Comparison of ENCODE assay signal across 8 cellular contexts in genomic region chr19:6632747-6633455, GRCh38. TPM values are rescaled to one million over a fixed set of nuclear protein-coding genes. Genes with fewer than 3 reads are reported as not detected.
DNase-seq lines count a peak whose midpoint lies in the region; TF ChIP-seq lines count a peak whose summit lies in the region.
"Not testable (repeated sequence)": the region's sequence is repeated elsewhere in the genome, so short reads cannot be mapped to it uniquely, and the experiment has no call there.

No MANE protein-coding gene starts in this region.

- not testable (repeated sequence) for H3K9me3 ChIP-seq in right atrium auricular region; osteoblast (ENCODE audit: low read depth, low read length); thyroid gland

- not testable (repeated sequence) for H3K27ac Mint-ChIP-seq in MCF 10A (ENCODE audit: low read depth, unreplicated experiment)

- not testable (repeated sequence) for H4K20me1 ChIP-seq in osteoblast (ENCODE audit: insufficient read depth, low read length)

- H3K27me3 Mint-ChIP-seq in MCF 10A (ENCODE audit: insufficient read depth, unreplicated experiment): not testable (repeated sequence)

- H3K27me3 ChIP-seq in right atrium auricular region; osteoblast (ENCODE audit: insufficient read depth, low read length); thyroid gland: not testable (repeated sequence)

- 54 to 56% methylated on average over 26 of the region's 26 CpGs for WGBS in thyroid gland, 2 donors

- H3K4me3 Mint-ChIP-seq in MCF 10A (ENCODE audit: unreplicated experiment): not testable (repeated sequence)

- not testable (repeated sequence) for H3K36me3 Mint-ChIP-seq in MCF 10A (ENCODE audit: insufficient read depth, unreplicated experiment)

- H3K79me2 ChIP-seq in osteoblast (ENCODE audit: insufficient read depth, low read length): not testable (repeated sequence)

- not testable (repeated sequence) for H3K4me1 ChIP-seq in right atrium auricular region; osteoblast (ENCODE audit: insufficient read depth, low read length); thyroid gland

- not testable (repeated sequence) for H3K4me1 Mint-ChIP-seq in MCF 10A (ENCODE audit: insufficient read depth, unreplicated experiment)

- H3K4me2 ChIP-seq in osteoblast (ENCODE audit: insufficient read depth, low read length): not testable (repeated sequence)

- TF ChIP-seq CTCF in MCF 10A (IDR thresholded peaks at IDR 0.05; ENCODE audit: unreplicated experiment): peak; percentile 77
- TF ChIP-seq CTCF in right atrium auricular region (IDR thresholded peaks at IDR 0.05): peak in 1 of 2 donors; percentile 73
- TF ChIP-seq CTCF in osteoblast (IDR thresholded peaks at IDR 0.05; ENCODE audit: extremely low read depth, low read depth, low read length): peak; percentile 65
- TF ChIP-seq CTCF in thyroid gland (IDR thresholded peaks at IDR 0.05): peak in 5 of 6 experiments; percentile 46 to 63 (median 52)

- H3K27ac ChIP-seq in right atrium auricular region; osteoblast (ENCODE audit: low read depth, low read length); thyroid gland: not testable (repeated sequence)

- POLR2A ChIA-PET in MCF 10A (lab: Yijun Ruan, JAX): interaction anchor here (0.9 to 1.7 kb wide), 3 partner anchors 111 to 116 kb away, joined by 3 to 15 read pairs (median 5); no protein-coding TSS in a partner anchor

- TF ChIP-seq POLR2A in thyroid gland (IDR thresholded peaks at IDR 0.05): not testable (repeated sequence)

- H3K9me3 Mint-ChIP-seq in MCF 10A (ENCODE audit: unreplicated experiment): not testable (repeated sequence)

- not testable (repeated sequence) for H2AFZ ChIP-seq in osteoblast (ENCODE audit: low read length)

- TF ChIP-seq EP300 in Ishikawa (IDR thresholded peaks at IDR 0.05; ENCODE audit: borderline replicate concordance): not testable (repeated sequence)

- CTCF ChIA-PET in MCF 10A (lab: Yijun Ruan, JAX): interaction anchor here (0.6 to 6.3 kb wide), 24 partner anchors 10 to 382 kb away, joined by 3 to 80 read pairs (median 3); no protein-coding TSS in a partner anchor

- TF ChIP-seq RAD21 in Ishikawa (IDR thresholded peaks at IDR 0.05; ENCODE audit: low read depth): peak; percentile 84

- not testable (repeated sequence) for BruUV-seq in MCF 10A (replicated peaks; lab: Mats Ljungman, UMichigan)

- not testable (repeated sequence) for H3K36me3 ChIP-seq in right atrium auricular region; osteoblast (ENCODE audit: insufficient read depth, low read length); thyroid gland

- not testable (repeated sequence) for H3K4me3 ChIP-seq in right atrium auricular region; osteoblast (ENCODE audit: insufficient read depth, low read length); thyroid gland (replicated peaks in 1 of 3)

- DNase-seq in DMS153 (lab: John Stamatoyannopoulos, UW) (peak; percentile 40), NOMO-1 treated with dmso at 0.1 percent for 144 hours (lab: John Stamatoyannopoulos, UW; ENCODE audit: unreplicated experiment) (peak; percentile 14), MCF 10A (ENCODE audit: unreplicated experiment) (peak; percentile 80), right atrium auricular region (ENCODE audit: low spot score) (peak; percentile 73), osteoblast (ENCODE audit: insufficient read length, low spot score, missing footprints) (peak; percentile 14), thyroid gland (peak; percentile 70 to 72)
- DNase-seq in activated CD4-positive, CD25-positive, alpha-beta regulatory T cell treated with anti-CD3 and anti-CD28 coated beads, Interleukin-2, amount 50 U/mL, for 72 hours: peak; percentile 60

- intact Hi-C loops in MCF 10A (cut with micrococcal nuclease): loop anchor here (1.0 to 5.0 kb wide), 7 partner anchors 42 to 646 kb away; partner anchors contain the start of gene CD70
- intact Hi-C loops in thyroid gland (cut with DNase I): loop anchor here (5.0 to 10.0 kb wide), 4 partner anchors 104 to 229 kb away; partner anchors contain the start of genes GPR108, TRIP10 and VAV1

TF ChIP-seq in Ishikawa, 13 proteins besides CTCF, POLR2A, EP300 and RAD21:
- TF ChIP-seq USF1 (IDR thresholded peaks at IDR 0.05): peak; percentile 62

RNA-seq across cellular contexts. Expression of gene TNFSF14, which starts 37.1 kb away (rescaled TPM):
- total RNA-seq in MCF 10A (2022) (12.1 and 12.2 TPM in 2 replicates), right atrium auricular region (1 to 10 TPM in 1 of 2 donors, under 1 TPM in 1; 0.63 to 1.3 TPM), osteoblast (not detected in 2 replicates), thyroid gland (1 to 10 TPM in 1 of 4 donors, under 1 TPM in 2, not detected in 1; 0.54 to 1.1 (median 0.63) TPM)

RNA-seq across cellular contexts. Expression of gene CD70, which starts 42.0 kb away (rescaled TPM):
- total RNA-seq in MCF 10A (2022) (13.4 and 14.7 TPM in 2 replicates), right atrium auricular region (not detected), osteoblast (0.29 TPM in 1 of 2 replicates, not detected in the other), thyroid gland (under 1 TPM in 1 of 4 donors, not detected in 3; 0.73 TPM)

Comparison
In these comparisons a context has a peak if more than half of its experiments do, and no peak if none do; other contexts are left out.
1. DNase-seq: peak in every context shown above with its lines; median percentile 80 in MCF 10A; 73 in right atrium auricular region; 71 in thyroid gland; 60 in activated CD4-positive, CD25-positive, alpha-beta regulatory T cell treated with anti-CD3 and anti-CD28 coated beads, Interleukin-2, amount 50 U/mL, for 72 hours; 40 in DMS153; 14 in NOMO-1 treated with dmso at 0.1 percent for 144 hours; 14 in osteoblast.